ENCODE assay signal across 18 cellular contexts in genomic region chr15:47944911-47945310, GRCh38.
DNase-seq lines count a peak whose midpoint lies in the region; ATAC-seq and TF ChIP-seq lines count a peak whose summit lies in the region.
"Had no signal": no experiment of that assay in that cellular context is flagged by ENCODE, and none has a peak within 500 bp of the region (broad histone marks: within the 10 kb centered on the region; RNA-seq: fewer than 3 reads in every experiment).

No MANE protein-coding gene starts in this region.

- no peak overlapping the region for H3K4me3 Mint-ChIP-seq in endodermal cell
- H3K4me3 Mint-ChIP-seq: HFFc6 had no signal

- ATAC-seq in thoracic aorta (ENCODE audit: insufficient number of reproducible peaks, low FRiP score, low read depth) = no peak
- no peak for ATAC-seq in GM18517 (IDR thresholded peaks at IDR 0.05; ENCODE audit: unreplicated experiment)
- ATAC-seq: HepG2 had no signal

- H3K4me1 Mint-ChIP-seq in endodermal cell = peaks cover 9% of the 10 kb centered on the region

- 91 to 100% methylated on average over 1 of the region's 1 CpG for WGBS in endodermal cell (ENCODE audit: insufficient coverage in 1 of 2, insufficient read length in 1 of 2), 2 experiments

- peak; percentile 19 for DNase-seq in NCI-H82 (lab: John Stamatoyannopoulos, UW)
- no peak for DNase-seq in NCI-H82 treated with DMSO at 0.1 percent for 48 hours (lab: John Stamatoyannopoulos, UW; ENCODE audit: unreplicated experiment)
- DNase-seq in NCI-H69 (lab: John Stamatoyannopoulos, UW) = peak; percentile 17
- no peak for DNase-seq in endodermal cell
- DNase-seq in thoracic aorta (ENCODE audit: low spot score) = no peak
- no peak for DNase-seq in DMS153 treated with DMSO at 0.1 percent for 48 hours (lab: John Stamatoyannopoulos, UW; ENCODE audit: unreplicated experiment)
- no peak for DNase-seq in activated naive CD4-positive, alpha-beta T cell treated with anti-CD3 and anti-CD28 coated beads, Interleukin-2, amount 50 U/mL, for 16 hours
- DNase-seq: HFFc6; KG1; MM.1S; NCI-H1092 treated with DMSO at 0.1 percent for 48 hours; NCI-H2227 treated with DMSO at 0.1 percent for 48 hours; NCI-H524 treated with DMSO at 0.1 percent for 48 hours; NK-92 treated with Interleukin-12 subunit alpha and Interleukin-12 subunit beta, amount 100 ng/mL, for 24 hours; SIG-M5 had no signal

- H3K27me3 ChIP-seq in endodermal cell (ENCODE audit: control insufficient read depth, insufficient read depth, low read length, poor library complexity, severe bottlenecking) (no peaks in the 10 kb centered on the region), thoracic aorta (replicated peaks; ENCODE audit: insufficient read depth) (no peaks in the 10 kb centered on the region)
- H3K27me3 ChIP-seq: BLaER1 had no signal

- H3K9me3 Mint-ChIP-seq in endodermal cell = no peaks in the 10 kb centered on the region
- H3K9me3 Mint-ChIP-seq: HFFc6 had no signal

- H3K27ac ChIP-seq in endodermal cell (ENCODE audit: low read depth, low read length) (no peak overlapping the region), thoracic aorta (no peak overlapping the region)
- H3K27ac ChIP-seq: BLaER1 had no signal

- H3K4me3 ChIP-seq in endodermal cell (ENCODE audit: low read length) (no peak overlapping the region), thoracic aorta (no peak overlapping the region)
- H3K4me3 ChIP-seq: BLaER1 had no signal

- peak; percentile 47 for TF ChIP-seq CTCF in endodermal cell (conservative IDR thresholded peaks at IDR 0.05)
- TF ChIP-seq CTCF in thoracic aorta (IDR thresholded peaks at IDR 0.05) = peak; percentile 8

- H3K9me3 ChIP-seq in endodermal cell (ENCODE audit: control insufficient read depth, low read length) (no peaks in the 10 kb centered on the region), thoracic aorta (no peaks in the 10 kb centered on the region)
- H3K9me3 ChIP-seq: BLaER1 had no signal

- no peaks in the 10 kb centered on the region for H3K36me3 ChIP-seq in endodermal cell (ENCODE audit: control insufficient read depth, insufficient read depth, low read length)
- no peaks in the 10 kb centered on the region for H3K36me3 ChIP-seq in thoracic aorta
- H3K36me3 ChIP-seq: BLaER1 had no signal

- no peak overlapping the region for H3K27ac Mint-ChIP-seq in endodermal cell
- H3K27ac Mint-ChIP-seq: HFFc6 had no signal

- no peak overlapping the region for H3K9ac ChIP-seq in endodermal cell (ENCODE audit: extremely low read depth, low read length, poor library complexity, severe bottlenecking)
- H3K9ac ChIP-seq: BLaER1 had no signal

- H3K27me3 Mint-ChIP-seq in endodermal cell (ENCODE audit: insufficient read depth) = peaks cover 2% of the 10 kb centered on the region

- H3K36me3 Mint-ChIP-seq in endodermal cell (ENCODE audit: low read depth) = no peaks in the 10 kb centered on the region

- H3K4me1 ChIP-seq in endodermal cell (ENCODE audit: control insufficient read depth, insufficient read depth, low read length) = no peaks in the 10 kb centered on the region
- no peaks in the 10 kb centered on the region for H3K4me1 ChIP-seq in thoracic aorta (ENCODE audit: control insufficient read depth in 1 of 2, low read depth in 2 of 2)
- H3K4me1 ChIP-seq: BLaER1 had no signal

Comparison
In these comparisons a context has a peak if more than half of its experiments do, and no peak if none do; other contexts are left out.
1. DNase-seq: peak in NCI-H82 (single experiment) and NCI-H69 (single experiment); none in NCI-H82 treated with DMSO at 0.1 percent for 48 hours (single experiment), endodermal cell (single experiment), thoracic aorta (single experiment), DMS153 treated with DMSO at 0.1 percent for 48 hours (single experiment) and activated naive CD4-positive, alpha-beta T cell treated with anti-CD3 and anti-CD28 coated beads, Interleukin-2, amount 50 U/mL, for 16 hours (single experiment).